In the genomic region with DNA sequence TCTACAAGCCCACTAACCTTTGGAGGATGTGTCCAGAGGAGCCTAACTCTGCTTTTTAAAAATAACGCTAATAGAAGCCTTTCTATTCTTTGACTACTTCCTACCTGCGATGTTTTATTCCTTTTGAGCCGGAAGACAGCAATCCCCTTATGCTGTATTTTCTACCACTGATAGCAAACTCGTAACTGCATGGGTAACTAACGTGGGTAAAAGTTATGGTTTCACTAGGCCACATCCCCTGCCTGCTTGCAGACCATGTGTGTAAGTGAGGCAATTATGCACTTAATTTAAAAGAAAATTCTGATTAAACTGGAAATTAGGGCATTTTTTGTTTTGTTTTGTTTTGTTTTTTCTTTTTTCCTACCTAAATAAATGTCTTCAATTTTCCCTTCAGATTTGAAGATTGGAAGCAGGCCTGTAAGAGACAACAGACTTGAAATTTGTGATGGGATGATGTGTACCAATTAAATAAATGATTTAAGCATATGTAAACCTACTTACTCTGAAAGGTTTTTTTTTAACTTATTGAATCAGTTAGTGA, we compare ENCODE assay signal across 8 cellular contexts. TPM values are rescaled to one million over a fixed set of nuclear protein-coding genes. Genes with fewer than 3 reads are reported as not detected.
DNase-seq lines count a peak whose midpoint lies in the region; ATAC-seq, FAIRE-seq and TF ChIP-seq lines count a peak whose summit lies in the region.

No MANE protein-coding gene starts in this region.

- TF ChIP-seq POLR2A in H54 (IDR thresholded peaks at IDR 0.05; ENCODE audit: low read depth, low read length): no peak

- H3K36me3 Mint-ChIP-seq in T-cell: peaks cover 15% of the 10 kb centered on the region
- H3K36me3 Mint-ChIP-seq in osteocyte (ENCODE audit: unreplicated experiment): peaks cover 15% of the 10 kb centered on the region

- POLR2A ChIA-PET in T-cell (lab: Charles Lee): interaction anchor here (0.6 to 1.5 kb wide), 7 partner anchors 13 to 946 kb away, joined by 3 to 7 read pairs (median 3); partner anchors contain the start of genes KLHL32 (in 1 of the 2) and MANEA (in 1 of the 2)

- H3K9me3 Mint-ChIP-seq in T-cell: no peaks in the 10 kb centered on the region
- no peaks in the 10 kb centered on the region for H3K9me3 Mint-ChIP-seq in osteocyte (ENCODE audit: unreplicated experiment)

- H3K27me3 Mint-ChIP-seq in T-cell (no peaks in the 10 kb centered on the region), osteocyte (ENCODE audit: unreplicated experiment) (no peaks in the 10 kb centered on the region)

- peak overlapping the region; percentile 100 for H3K4me3 Mint-ChIP-seq in T-cell
- H3K4me3 Mint-ChIP-seq in osteocyte (ENCODE audit: unreplicated experiment): peak overlapping the region; percentile 99

- H3K4me3 ChIP-seq in BLaER1 (peak overlapping the region; percentile 84), fibroblast of mammary gland (ENCODE audit: control insufficient read depth, low read depth, low read length) (peak overlapping the region; percentile 82)

- H3K27ac ChIP-seq in BLaER1: peak overlapping the region; percentile 95

- peak overlapping the region; percentile 76 for H3K4me2 ChIP-seq in BLaER1

- peaks cover 15% of the 10 kb centered on the region for H3K36me3 ChIP-seq in BLaER1

- FAIRE-seq in H54 (lab: Jason Lieb, UNC): no peak

- H3K27ac Mint-ChIP-seq in T-cell (peak overlapping the region; percentile 100), osteocyte (ENCODE audit: unreplicated experiment) (peak overlapping the region; percentile 100)

- H3K9ac ChIP-seq in BLaER1: peak overlapping the region; percentile 92

- peak; percentile 25 for ATAC-seq in GM18873 (IDR thresholded peaks at IDR 0.05; ENCODE audit: low FRiP score, unreplicated experiment)
- ATAC-seq in HG03108 (IDR thresholded peaks at IDR 0.05; ENCODE audit: unreplicated experiment): peak; percentile 28
- ATAC-seq in T-cell (replicated peaks in 1 of 4): peak in 2 of 4 experiments; percentile 1

- CTCF ChIA-PET in T-cell (lab: Charles Lee): interaction anchor here (1.0 to 3.3 kb wide), 3 partner anchors 23 kb away, joined by 3 to 22 read pairs (median 5); no protein-coding TSS in a partner anchor

- no peaks in the 10 kb centered on the region for H3K9me3 ChIP-seq in BLaER1

- H3K4me1 Mint-ChIP-seq in T-cell (peaks cover 32 to 45% (median 44%) of the 10 kb centered on the region in 3 donors), osteocyte (ENCODE audit: unreplicated experiment) (peaks cover 23% of the 10 kb centered on the region)

- no peaks in the 10 kb centered on the region for H3K27me3 ChIP-seq in BLaER1

- H3K4me1 ChIP-seq in BLaER1: peaks cover 22% of the 10 kb centered on the region

- DNase-seq in T-cell (peak in 6 of 34 experiments; percentile 0 to 12 (median 6)), fibroblast of mammary gland (ENCODE audit: low read depth) (peak; percentile 35), osteocyte (ENCODE audit: extremely low spot score, unreplicated experiment) (no peak), NCI-H2227 (lab: John Stamatoyannopoulos, UW; ENCODE audit: unreplicated experiment) (no peak), H54 (ENCODE audit: insufficient read length, low spot score) (no peak)

- no peaks in the 10 kb centered on the region for H4K20me1 ChIP-seq in BLaER1

- TF ChIP-seq CTCF in fibroblast of mammary gland (conservative IDR thresholded peaks at IDR 0.05; ENCODE audit: control insufficient read depth, insufficient read depth, low read depth, low read length): no peak
- TF ChIP-seq CTCF in osteocyte (IDR thresholded peaks at IDR 0.05): no peak

RNA-seq across cellular contexts. Expression of gene UFL1, which starts 0.9 kb away (rescaled TPM):
- total RNA-seq in T-cell (10 to 100 TPM; 19.3 to 29.4 (median 27.7) TPM), osteocyte (22.7 and 23.2 TPM in 2 replicates)

RNA-seq across cellular contexts. Expression of gene FHL5, which starts 40.4 kb away (rescaled TPM):
- not detected for total RNA-seq in T-cell
- total RNA-seq in osteocyte: not detected in 2 replicates
